18 cellular contexts compared by ENCODE assay signal in the genomic region with DNA sequence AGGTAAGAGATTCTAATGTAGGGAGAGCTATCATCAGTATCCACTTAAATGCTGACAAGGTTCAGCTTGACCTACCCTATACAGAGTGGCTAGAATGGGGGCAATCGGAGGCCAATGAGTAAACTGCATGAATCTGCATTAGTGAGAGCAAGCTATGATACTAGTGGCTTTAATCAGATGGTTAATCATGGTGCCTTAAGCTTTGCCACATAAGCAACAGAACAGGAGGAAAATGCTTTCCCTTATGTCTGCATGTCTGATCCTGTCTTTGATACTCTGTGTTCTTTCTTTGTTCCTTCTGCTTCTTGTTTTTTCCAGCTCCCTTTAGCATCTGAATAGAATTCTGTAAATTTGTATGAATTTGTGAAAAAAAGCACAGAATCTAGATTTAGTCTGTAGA.
DNase-seq lines count a peak whose midpoint lies in the region; ATAC-seq, FAIRE-seq and TF ChIP-seq lines count a peak whose summit lies in the region.
"Had no signal": no experiment of that assay in that cellular context is flagged by ENCODE, and none has a peak within 500 bp of the region (broad histone marks: within the 10 kb centered on the region; RNA-seq: fewer than 3 reads in every experiment).

No MANE protein-coding gene starts in this region.

- H2AFZ ChIP-seq in PC-9: no peak overlapping the region

- DNase-seq in PC-9 (no peak), MCF 10A (ENCODE audit: unreplicated experiment) (no peak), foreskin keratinocyte (peak; percentile 49 to 80), suprapubic skin (ENCODE audit: low spot score in 2 of 2) (no peak), DMS79 (lab: John Stamatoyannopoulos, UW) (no peak), NCI-H1694 treated with DMSO at 0.1 percent for 48 hours (lab: John Stamatoyannopoulos, UW) (no peak), iPS-NIHi7 (ENCODE audit: extremely low spot score) (no peak), urothelium cell line (ENCODE audit: low spot score) (no peak)
- DNase-seq: DMS153, NCI-H1417, NCI-H1930, NCI-H510A, NCI-H774, PC-3 had no signal

- BruUV-seq in PC-9 (replicated peaks; lab: Mats Ljungman, UMichigan) (no TSS peak), MCF 10A (replicated peaks; lab: Mats Ljungman, UMichigan) (no TSS peak)

- H3K36me3 Mint-ChIP-seq in MCF 10A (ENCODE audit: insufficient read depth, unreplicated experiment): peaks cover 9% of the 10 kb centered on the region

- H3K9me3 Mint-ChIP-seq in MCF 10A (ENCODE audit: unreplicated experiment): peaks cover 7% of the 10 kb centered on the region
- H3K9me3 Mint-ChIP-seq: IgD-negative memory B cell had no signal

- intact Hi-C loops in PC-9 (cut with micrococcal nuclease; ENCODE audit: unreplicated experiment) (no loop called here), MCF 10A (cut with micrococcal nuclease) (no loop called here)

- CTCF ChIA-PET in PC-9 (lab: Charles Lee): no interaction called here
- CTCF ChIA-PET in MCF 10A (lab: Yijun Ruan, JAX): interaction anchor here (0.6 to 1.7 kb wide), 3 partner anchors 22 to 122 kb away, joined by 3 to 4 read pairs (median 3); no protein-coding TSS in a partner anchor

- H3F3A ChIP-seq in PC-9 (ENCODE audit: insufficient read depth, low read depth): peaks cover 19% of the 10 kb centered on the region; the same call in 1 of the 2 replicates

- TF ChIP-seq POLR2A in suprapubic skin (IDR thresholded peaks at IDR 0.05): no peak

- H3K9me2 ChIP-seq in PC-9 (ENCODE audit: insufficient read depth): no peaks in the 10 kb centered on the region

- H3K27me3 Mint-ChIP-seq in MCF 10A (ENCODE audit: insufficient read depth, unreplicated experiment): no peaks in the 10 kb centered on the region
- H3K27me3 Mint-ChIP-seq: IgD-negative memory B cell had no signal

- no peaks in the 10 kb centered on the region for H3K27me3 ChIP-seq in PC-9 (ENCODE audit: insufficient read depth, low read depth)
- H3K27me3 ChIP-seq in foreskin keratinocyte: no peaks in the 10 kb centered on the region
- H3K27me3 ChIP-seq in suprapubic skin: no peaks in the 10 kb centered on the region
- H3K27me3 ChIP-seq: SJSA1 had no signal

- H3K79me2 ChIP-seq in PC-9 (ENCODE audit: low read depth): peaks cover 31% of the 10 kb centered on the region

- H4K20me1 ChIP-seq in PC-9 (ENCODE audit: insufficient read depth): no peaks in the 10 kb centered on the region

- peaks cover 26% of the 10 kb centered on the region for H3K4me1 Mint-ChIP-seq in MCF 10A (ENCODE audit: insufficient read depth, unreplicated experiment)

- H3K4me2 ChIP-seq in PC-9: peak overlapping the region; percentile 82; the same call in 1 of the 2 replicates

- 57% methylated on average over 1 of the region's 1 CpG for WGBS in suprapubic skin

- POLR2A ChIA-PET in PC-9 (lab: Charles Lee; ENCODE audit: unreplicated experiment) (no interaction called here), MCF 10A (lab: Yijun Ruan, JAX) (interaction anchor here (0.6 to 1.4 kb wide), 9 partner anchors 10 to 931 kb away, joined by 3 to 9 read pairs (median 3); partner anchors contain the start of gene INTS6)

- H3K4me3 ChIP-seq in PC-9: no peak overlapping the region
- no peak overlapping the region for H3K4me3 ChIP-seq in suprapubic skin
- H3K4me3 ChIP-seq: HAP-1, SJSA1 had no signal

- TF ChIP-seq EP300 in suprapubic skin (IDR thresholded peaks at IDR 0.05): no peak

- H3K9me3 ChIP-seq in PC-9 (ENCODE audit: insufficient read depth, low read depth) (no peaks in the 10 kb centered on the region; the same call in 1 of the 2 replicates), suprapubic skin (no peaks in the 10 kb centered on the region)
- H3K9me3 ChIP-seq: HAP-1, SJSA1 had no signal

- H3K36me3 ChIP-seq in PC-9 (ENCODE audit: low read depth) (no peaks in the 10 kb centered on the region), suprapubic skin (no peaks in the 10 kb centered on the region)
- H3K36me3 ChIP-seq: HAP-1 had no signal

- FAIRE-seq in urothelium cell line (lab: Jason Lieb, UNC): no peak

- no peak for TF ChIP-seq CTCF in PC-9 (conservative IDR thresholded peaks at IDR 0.05)
- no peak for TF ChIP-seq CTCF in MCF 10A (IDR thresholded peaks at IDR 0.05; ENCODE audit: unreplicated experiment)
- TF ChIP-seq CTCF in foreskin keratinocyte (conservative IDR thresholded peaks at IDR 0.05): no peak
- TF ChIP-seq CTCF in suprapubic skin (IDR thresholded peaks at IDR 0.05): no peak

- no peak overlapping the region for H3K4me3 Mint-ChIP-seq in MCF 10A (ENCODE audit: unreplicated experiment)
- H3K4me3 Mint-ChIP-seq: IgD-negative memory B cell had no signal

- peak overlapping the region; percentile 85 for H3K27ac Mint-ChIP-seq in MCF 10A (ENCODE audit: low read depth, unreplicated experiment)
- H3K27ac Mint-ChIP-seq: IgD-negative memory B cell had no signal

- ATAC-seq in foreskin keratinocyte: peak; percentile 65
- ATAC-seq: PC-3 had no signal

- H3K27ac ChIP-seq in PC-9: no peak overlapping the region
- peak overlapping the region; percentile 84 for H3K27ac ChIP-seq in foreskin keratinocyte
- peak overlapping the region; percentile 89 for H3K27ac ChIP-seq in suprapubic skin
- H3K27ac ChIP-seq: C4-2B, SJSA1 had no signal

- H3K4me1 ChIP-seq in PC-9 (replicated peaks; ENCODE audit: insufficient read depth) (peaks cover 40% of the 10 kb centered on the region), foreskin keratinocyte (peaks cover 26% of the 10 kb centered on the region), suprapubic skin (peaks cover 36% of the 10 kb centered on the region)

Comparison
In these comparisons a context has a peak if more than half of its experiments do, and no peak if none do; other contexts are left out.
1. DNase-seq: peak in foreskin keratinocyte (2 of 2); none in PC-9 (0 of 2), MCF 10A (single experiment), suprapubic skin (0 of 2), DMS79 (single experiment), NCI-H1694 treated with DMSO at 0.1 percent for 48 hours (single experiment), iPS-NIHi7 (single experiment) and urothelium cell line (single experiment).